ENCODE assay signal across 23 cellular contexts in genomic region chr1:235974616-235975015, GRCh38.
DNase-seq lines count a peak whose midpoint lies in the region; ATAC-seq and TF ChIP-seq lines count a peak whose summit lies in the region.
"Had no signal": no experiment of that assay in that cellular context is flagged by ENCODE, and none has a peak within 500 bp of the region (broad histone marks: within the 10 kb centered on the region; RNA-seq: fewer than 3 reads in every experiment).

No MANE protein-coding gene starts in this region.

- no peak for TF ChIP-seq POLR2A in heart left ventricle (IDR thresholded peaks at IDR 0.05)
- no peak for TF ChIP-seq POLR2A in uterus (IDR thresholded peaks at IDR 0.05)

- no peaks in the 10 kb centered on the region for H3K27me3 Mint-ChIP-seq in activated CD4-positive, alpha-beta memory T cell treated with anti-CD3 and anti-CD28 coated beads for 36 hours

- 42 to 53% (median 49%) methylated on average over 1 of the region's 1 CpG for WGBS in heart left ventricle, 4 donors

- CTCF ChIA-PET in activated CD4-positive, alpha-beta memory T cell treated with anti-CD3 and anti-CD28 coated beads for 36 hours (lab: Charles Lee): interaction anchor here (0.6 to 1.0 kb wide), 4 partner anchors 109 to 566 kb away, joined by 3 read pairs; no protein-coding TSS in a partner anchor

- H3K36me3 ChIP-seq in right atrium auricular region: peaks cover 50% of the 10 kb centered on the region
- peaks cover 0 to 62% (median 42%) of the 10 kb centered on the region in 9 donors for H3K36me3 ChIP-seq in heart left ventricle
- H3K36me3 ChIP-seq in uterus: no peaks in the 10 kb centered on the region
- H3K36me3 ChIP-seq: BLaER1 had no signal

- H3K9me3 ChIP-seq in right atrium auricular region (peaks cover 0 to 10% of the 10 kb centered on the region in 2 donors), heart left ventricle (peaks cover 0 to 16% (median 0%) of the 10 kb centered on the region in 12 donors), uterus (no peaks in the 10 kb centered on the region)
- H3K9me3 ChIP-seq: BLaER1 had no signal

- H3K9me3 Mint-ChIP-seq in activated CD4-positive, alpha-beta memory T cell treated with anti-CD3 and anti-CD28 coated beads for 36 hours: no peaks in the 10 kb centered on the region

- POLR2A ChIA-PET in activated CD4-positive, alpha-beta memory T cell treated with anti-CD3 and anti-CD28 coated beads for 36 hours (lab: Charles Lee): interaction anchor here (1.0 to 2.0 kb wide), 2 partner anchors 21 to 109 kb away, joined by 4 to 7 read pairs; partner anchors contain the start of gene LYST

- H3K27ac ChIP-seq in right atrium auricular region: peak overlapping the region; percentile 2 to 32
- H3K27ac ChIP-seq in heart left ventricle: peak overlapping the region in 1 of 12 donors; percentile 9
- H3K27ac ChIP-seq in uterus: peak overlapping the region; percentile 28 to 40
- H3K27ac ChIP-seq: BLaER1, HL-60 had no signal

- intact Hi-C loops in heart left ventricle (cut with DNase I) (loop anchor here in 9 of 10 donors (5.0 to 10.0 kb wide), 11 partner anchors 43 to 720 kb away; partner anchors contain the start of genes LYST (in 3 of the 9) and NID1 (in 1 of the 9)), uterus (cut with DNase I; ENCODE audit: low total_unique reads) (no loop called here), sciatic nerve (cut with DNase I) (loop anchor here (10.0 kb wide), 1 partner anchor 100 kb away; no protein-coding TSS in a partner anchor)
- intact Hi-C loops in activated CD4-positive, alpha-beta memory T cell treated with anti-CD3 and anti-CD28 coated beads for 36 hours (cut with micrococcal nuclease): no loop called here

- H3K27ac Mint-ChIP-seq in activated CD4-positive, alpha-beta memory T cell treated with anti-CD3 and anti-CD28 coated beads for 36 hours: no peak overlapping the region
- H3K27ac Mint-ChIP-seq: CD4-positive, CD25-positive, alpha-beta regulatory T cell had no signal

- H3K4me3 Mint-ChIP-seq in activated CD4-positive, alpha-beta memory T cell treated with anti-CD3 and anti-CD28 coated beads for 36 hours: no peak overlapping the region
- H3K4me3 Mint-ChIP-seq: CD4-positive, CD25-positive, alpha-beta regulatory T cell had no signal

- TF ChIP-seq CTCF in right atrium auricular region (IDR thresholded peaks at IDR 0.05) (no peak), heart left ventricle (IDR thresholded peaks at IDR 0.05) (no peak), fibroblast of villous mesenchyme (IDR thresholded peaks at IDR 0.05; ENCODE audit: insufficient read depth, low read depth, low read length) (no peak), uterus (IDR thresholded peaks at IDR 0.05) (no peak)

- H3K36me3 Mint-ChIP-seq in activated CD4-positive, alpha-beta memory T cell treated with anti-CD3 and anti-CD28 coated beads for 36 hours: no peaks in the 10 kb centered on the region
- H3K36me3 Mint-ChIP-seq: CD4-positive, CD25-positive, alpha-beta regulatory T cell had no signal

- ATAC-seq in heart left ventricle: no peak
- ATAC-seq in HG03139 (IDR thresholded peaks at IDR 0.05; ENCODE audit: unreplicated experiment): no peak
- no peak for ATAC-seq in sciatic nerve
- ATAC-seq: PC-3 had no signal

- H3K4me1 ChIP-seq in right atrium auricular region (peaks cover 0 to 22% of the 10 kb centered on the region in 2 donors), heart left ventricle (peaks cover 0 to 26% (median 16%) of the 10 kb centered on the region in 12 donors), uterus (no peaks in the 10 kb centered on the region)

- H3K27me3 ChIP-seq in right atrium auricular region (no peaks in the 10 kb centered on the region), heart left ventricle (no peaks in the 10 kb centered on the region), uterus (no peaks in the 10 kb centered on the region)
- H3K27me3 ChIP-seq: BLaER1 had no signal

- H3K4me3 ChIP-seq in right atrium auricular region (no peak overlapping the region), heart left ventricle (no peak overlapping the region), fibroblast of villous mesenchyme (ENCODE audit: low read depth, low read length) (no peak overlapping the region), uterus (no peak overlapping the region)
- H3K4me3 ChIP-seq: BLaER1 had no signal

- DNase-seq in right atrium auricular region (ENCODE audit: low spot score) (no peak), heart left ventricle (no peak), NCI-H226 (peak; percentile 68), fibroblast of villous mesenchyme (ENCODE audit: low read depth) (peak; percentile 80), uterus (no peak), sciatic nerve (ENCODE audit: low spot score) (no peak)
- DNase-seq in activated CD4-positive, alpha-beta memory T cell treated with anti-CD3 and anti-CD28 coated beads for 36 hours: no peak
- DNase-seq: CD4-positive, CD25-positive, alpha-beta regulatory T cell; GF-D8; HCEC 1CT; NCI-H1092; NCI-H1436; NCI-H187; NCI-H2081 treated with DMSO at 0.1 percent for 48 hours; NCI-H2171; NCI-H446; NCI-H524 treated with DMSO at 0.1 percent for 48 hours; NCI-H82; NK-92 treated with Interleukin-12 subunit alpha and Interleukin-12 subunit beta, amount 100 ng/mL, for 24 hours; PC-3 had no signal

- peaks cover 16% of the 10 kb centered on the region for H3K4me1 Mint-ChIP-seq in activated CD4-positive, alpha-beta memory T cell treated with anti-CD3 and anti-CD28 coated beads for 36 hours (ENCODE audit: low read depth)

Comparison
In these comparisons a context has a peak if more than half of its experiments do, and no peak if none do; other contexts are left out.
1. DNase-seq: peak in NCI-H226 (single experiment) and fibroblast of villous mesenchyme (single experiment); none in right atrium auricular region (single experiment), heart left ventricle (0 of 5), uterus (0 of 2), activated CD4-positive, alpha-beta memory T cell treated with anti-CD3 and anti-CD28 coated beads for 36 hours (single experiment) and sciatic nerve (single experiment).
2. intact Hi-C loops: an anchor here in heart left ventricle (5.0 to 10.0 kb wide) and sciatic nerve (10.0 kb wide); none called in uterus and activated CD4-positive, alpha-beta memory T cell treated with anti-CD3 and anti-CD28 coated beads for 36 hours.